ENCODE assay signal across 1 cellular context in the genomic region with DNA sequence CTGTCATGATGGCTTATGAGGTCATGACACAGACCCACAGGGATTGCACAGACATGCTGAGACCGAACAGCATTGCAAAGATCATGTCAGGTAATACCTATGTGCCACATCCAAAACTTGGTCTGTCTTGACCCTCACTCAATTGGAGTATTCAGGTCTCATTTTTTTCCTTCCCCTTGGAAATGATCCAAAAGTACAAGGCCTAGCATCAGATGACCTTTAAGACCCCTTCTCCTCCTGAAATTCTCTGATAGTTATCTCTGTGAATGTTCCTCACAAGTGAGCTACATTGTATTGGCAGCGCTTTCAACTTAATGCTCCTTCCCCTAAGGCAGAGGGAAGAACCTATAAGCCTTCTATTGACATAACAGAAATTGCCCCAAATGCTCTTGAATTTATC.
TF ChIP-seq lines count a peak whose summit lies in the region.

No MANE protein-coding gene starts in this region.

TF ChIP-seq in K562, 482 proteins besides CTCF, POLR2A, EP300 and RAD21 (continued from another document):
- TF ChIP-seq, protein P1, sequence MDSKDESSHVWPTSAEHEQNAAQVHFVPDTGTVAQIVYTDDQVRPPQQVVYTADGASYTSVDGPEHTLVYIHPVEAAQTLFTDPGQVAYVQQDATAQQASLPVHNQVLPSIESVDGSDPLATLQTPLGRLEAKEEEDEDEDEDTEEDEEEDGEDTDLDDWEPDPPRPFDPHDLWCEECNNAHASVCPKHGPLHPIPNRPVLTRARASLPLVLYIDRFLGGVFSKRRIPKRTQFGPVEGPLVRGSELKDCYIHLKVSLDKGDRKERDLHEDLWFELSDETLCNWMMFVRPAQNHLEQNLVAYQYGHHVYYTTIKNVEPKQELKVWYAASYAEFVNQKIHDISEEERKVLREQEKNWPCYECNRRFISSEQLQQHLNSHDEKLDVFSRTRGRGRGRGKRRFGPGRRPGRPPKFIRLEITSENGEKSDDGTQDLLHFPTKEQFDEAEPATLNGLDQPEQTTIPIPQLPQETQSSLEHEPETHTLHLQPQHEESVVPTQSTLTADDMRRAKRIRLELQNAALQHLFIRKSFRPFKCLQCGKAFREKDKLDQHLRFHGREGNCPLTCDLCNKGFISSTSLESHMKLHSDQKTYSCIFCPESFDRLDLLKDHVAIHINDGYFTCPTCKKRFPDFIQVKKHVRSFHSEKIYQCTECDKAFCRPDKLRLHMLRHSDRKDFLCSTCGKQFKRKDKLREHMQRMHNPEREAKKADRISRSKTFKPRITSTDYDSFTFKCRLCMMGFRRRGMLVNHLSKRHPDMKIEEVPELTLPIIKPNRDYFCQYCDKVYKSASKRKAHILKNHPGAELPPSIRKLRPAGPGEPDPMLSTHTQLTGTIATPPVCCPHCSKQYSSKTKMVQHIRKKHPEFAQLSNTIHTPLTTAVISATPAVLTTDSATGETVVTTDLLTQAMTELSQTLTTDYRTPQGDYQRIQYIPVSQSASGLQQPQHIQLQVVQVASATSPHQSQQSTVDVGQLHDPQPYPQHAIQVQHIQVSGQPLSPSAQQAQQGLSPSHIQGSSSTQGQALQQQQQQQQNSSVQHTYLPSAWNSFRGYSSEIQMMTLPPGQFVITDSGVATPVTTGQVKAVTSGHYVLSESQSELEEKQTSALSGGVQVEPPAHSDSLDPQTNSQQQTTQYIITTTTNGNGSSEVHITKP (IDR thresholded peaks at IDR 0.05; ENCODE audit: partially characterized antibody), result no peak
- TF ChIP-seq IFI16 (CRISPR knock-in tag; IDR thresholded peaks at IDR 0.05), result no peak
- no peak for TF ChIP-seq ZNF695 (CRISPR knock-in tag; IDR thresholded peaks at IDR 0.05)
- TF ChIP-seq MEF2A (IDR thresholded peaks at IDR 0.05; ENCODE audit: control insufficient read depth, low read depth, low read length), result no peak
- TF ChIP-seq, protein P2, sequence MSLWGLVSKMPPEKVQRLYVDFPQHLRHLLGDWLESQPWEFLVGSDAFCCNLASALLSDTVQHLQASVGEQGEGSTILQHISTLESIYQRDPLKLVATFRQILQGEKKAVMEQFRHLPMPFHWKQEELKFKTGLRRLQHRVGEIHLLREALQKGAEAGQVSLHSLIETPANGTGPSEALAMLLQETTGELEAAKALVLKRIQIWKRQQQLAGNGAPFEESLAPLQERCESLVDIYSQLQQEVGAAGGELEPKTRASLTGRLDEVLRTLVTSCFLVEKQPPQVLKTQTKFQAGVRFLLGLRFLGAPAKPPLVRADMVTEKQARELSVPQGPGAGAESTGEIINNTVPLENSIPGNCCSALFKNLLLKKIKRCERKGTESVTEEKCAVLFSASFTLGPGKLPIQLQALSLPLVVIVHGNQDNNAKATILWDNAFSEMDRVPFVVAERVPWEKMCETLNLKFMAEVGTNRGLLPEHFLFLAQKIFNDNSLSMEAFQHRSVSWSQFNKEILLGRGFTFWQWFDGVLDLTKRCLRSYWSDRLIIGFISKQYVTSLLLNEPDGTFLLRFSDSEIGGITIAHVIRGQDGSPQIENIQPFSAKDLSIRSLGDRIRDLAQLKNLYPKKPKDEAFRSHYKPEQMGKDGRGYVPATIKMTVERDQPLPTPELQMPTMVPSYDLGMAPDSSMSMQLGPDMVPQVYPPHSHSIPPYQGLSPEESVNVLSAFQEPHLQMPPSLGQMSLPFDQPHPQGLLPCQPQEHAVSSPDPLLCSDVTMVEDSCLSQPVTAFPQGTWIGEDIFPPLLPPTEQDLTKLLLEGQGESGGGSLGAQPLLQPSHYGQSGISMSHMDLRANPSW (CRISPR knock-in tag; IDR thresholded peaks at IDR 0.05), result no peak
- no peak for TF ChIP-seq NFXL1 (CRISPR knock-in tag; IDR thresholded peaks at IDR 0.05)
- TF ChIP-seq, protein P3, sequence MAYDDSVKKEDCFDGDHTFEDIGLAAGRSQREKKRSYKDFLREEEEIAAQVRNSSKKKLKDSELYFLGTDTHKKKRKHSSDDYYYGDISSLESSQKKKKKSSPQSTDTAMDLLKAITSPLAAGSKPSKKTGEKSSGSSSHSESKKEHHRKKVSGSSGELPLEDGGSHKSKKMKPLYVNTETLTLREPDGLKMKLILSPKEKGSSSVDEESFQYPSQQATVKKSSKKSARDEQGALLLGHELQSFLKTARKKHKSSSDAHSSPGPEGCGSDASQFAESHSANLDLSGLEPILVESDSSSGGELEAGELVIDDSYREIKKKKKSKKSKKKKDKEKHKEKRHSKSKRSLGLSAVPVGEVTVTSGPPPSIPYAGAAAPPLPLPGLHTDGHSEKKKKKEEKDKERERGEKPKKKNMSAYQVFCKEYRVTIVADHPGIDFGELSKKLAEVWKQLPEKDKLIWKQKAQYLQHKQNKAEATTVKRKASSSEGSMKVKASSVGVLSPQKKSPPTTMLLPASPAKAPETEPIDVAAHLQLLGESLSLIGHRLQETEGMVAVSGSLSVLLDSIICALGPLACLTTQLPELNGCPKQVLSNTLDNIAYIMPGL (CRISPR knock-in tag; IDR thresholded peaks at IDR 0.05), result no peak
- no peak for TF ChIP-seq TRIM28 (IDR thresholded peaks at IDR 0.05)
- TF ChIP-seq NR2C2 (CRISPR knock-in tag; IDR thresholded peaks at IDR 0.05), result no peak
- TF ChIP-seq NR2C2 (tag; IDR thresholded peaks at IDR 0.05), result no peak
- TF ChIP-seq HSF4 (CRISPR knock-in tag; IDR thresholded peaks at IDR 0.05; ENCODE audit: borderline replicate concordance), result no peak
- TF ChIP-seq FOXK2 (conservative IDR thresholded peaks at IDR 0.05 in 1 of 2, IDR thresholded peaks at IDR 0.05 in 1 of 2; ENCODE audit: low read depth in 2 of 2), result no peak
- TF ChIP-seq HES1 (IDR thresholded peaks at IDR 0.05; ENCODE audit: low read depth), result no peak
- no peak for TF ChIP-seq PCBP1 (IDR thresholded peaks at IDR 0.05; ENCODE audit: low read depth, low read length, poor library complexity, severe bottlenecking)
- no peak for TF ChIP-seq ZNF444 (CRISPR knock-in tag; IDR thresholded peaks at IDR 0.05)
- TF ChIP-seq HNRNPUL1 (IDR thresholded peaks at IDR 0.05; ENCODE audit: low read length), result no peak
- TF ChIP-seq TEAD1 (CRISPR knock-in tag; IDR thresholded peaks at IDR 0.05), result peak in 1 of 2 experiments; percentile 13; a peak in 1 of 4 replicates
- no peak for TF ChIP-seq UBTF (IDR thresholded peaks at IDR 0.05; ENCODE audit: borderline replicate concordance in 1 of 2, low read depth in 2 of 2, low read length in 2 of 2)
- 0 out of 2 replicates have a peak, but pooled peaks have one; percentile 53 for TF ChIP-seq ZNF133 (CRISPR knock-in tag; IDR thresholded peaks at IDR 0.05)
- TF ChIP-seq HOXB6 (CRISPR knock-in tag; IDR thresholded peaks at IDR 0.05; ENCODE audit: borderline replicate concordance), result no peak
TF ChIP-seq in K562: peak in this region for 8.
